ENCODE assay signal across 25 cellular contexts in genomic region chr9:92332577-92333287, GRCh38. TPM values are rescaled to one million over a fixed set of nuclear protein-coding genes. Genes with fewer than 3 reads are reported as not detected.
DNase-seq lines count a peak whose midpoint lies in the region; ATAC-seq and TF ChIP-seq lines count a peak whose summit lies in the region.
"Had no signal": no experiment of that assay in that cellular context is flagged by ENCODE, and none has a peak within 500 bp of the region (broad histone marks: within the 10 kb centered on the region; RNA-seq: fewer than 3 reads in every experiment).

No MANE protein-coding gene starts in this region.

- no peak overlapping the region for H3K4me3 ChIP-seq in fibroblast of pulmonary artery (replicated peaks; ENCODE audit: low read depth, low read length)
- H3K4me3 ChIP-seq: HAP-1 had no signal

- ATAC-seq in SK-N-SH treated with all-trans-retinoic acid at 6 μM for 48 hours (no peak), HG03378 (IDR thresholded peaks at IDR 0.05; ENCODE audit: unreplicated experiment) (no peak), GM21447 (IDR thresholded peaks at IDR 0.05; ENCODE audit: unreplicated experiment) (no peak)
- ATAC-seq: foreskin keratinocyte; naive thymus-derived CD8-positive, alpha-beta T cell had no signal

- H3K36me3 Mint-ChIP-seq in mesothelial cell of epicardium (no peaks in the 10 kb centered on the region), HFFc6 (ENCODE audit: low read depth) (no peaks in the 10 kb centered on the region)
- H3K36me3 Mint-ChIP-seq: IgD-negative memory B cell had no signal

- DNase-seq in EH (ENCODE audit: low read depth), result peak; percentile 69
- DNase-seq in fibroblast of pulmonary artery (ENCODE audit: low read depth), result peak; percentile 33
- no peak for DNase-seq in mesothelial cell of epicardium (ENCODE audit: low spot score in 2 of 2, unreplicated experiment in 2 of 2)
- no peak for DNase-seq in D341Med (ENCODE audit: low spot score)
- no peak for DNase-seq in HFFc6
- DNase-seq: ACHN; activated CD4-positive, alpha-beta T cell treated with anti-CD3 and anti-CD28 coated beads for 4 hours; activated effector memory CD4-positive, alpha-beta T cell treated with Interleukin-2 at 50 U/mL for 16 hours; CD4-positive, alpha-beta T cell; cerebellar nuclear complex; effector CD8-positive, alpha-beta T cell; foreskin keratinocyte; kidney; naive thymus-derived CD8-positive, alpha-beta T cell; NCI-H187 treated with DMSO at 0.1 percent for 48 hours; NCI-H446; small intestine; stimulated activated CD4-positive, alpha-beta T cell treated with anti-CD3 and anti-CD28 coated beads, Interleukin-4, amount 100 ng/mL, for 24 hours; SW 1271 had no signal

- peaks cover 12% of the 10 kb centered on the region for H3K4me1 Mint-ChIP-seq in mesothelial cell of epicardium
- H3K4me1 Mint-ChIP-seq in HFFc6 (ENCODE audit: low read depth), result peaks cover 11% of the 10 kb centered on the region
- H3K4me1 Mint-ChIP-seq: memory B cell had no signal

- no peak for TF ChIP-seq CTCF in fibroblast of pulmonary artery (IDR thresholded peaks at IDR 0.05; ENCODE audit: low read length, missing control alignments)
- no peak for TF ChIP-seq CTCF in mesothelial cell of epicardium (IDR thresholded peaks at IDR 0.05; ENCODE audit: unreplicated experiment)
- no peak for TF ChIP-seq CTCF in HFFc6 (IDR thresholded peaks at IDR 0.05)

- H3K4me3 Mint-ChIP-seq in mesothelial cell of epicardium, result no peak overlapping the region
- H3K4me3 Mint-ChIP-seq in HFFc6, result no peak overlapping the region
- H3K4me3 Mint-ChIP-seq: CD4-positive, alpha-beta T cell; IgD-negative memory B cell; memory B cell; naive thymus-derived CD8-positive, alpha-beta T cell had no signal

- H3K9me3 Mint-ChIP-seq in mesothelial cell of epicardium, result no peaks in the 10 kb centered on the region
- no peaks in the 10 kb centered on the region for H3K9me3 Mint-ChIP-seq in HFFc6
- H3K9me3 Mint-ChIP-seq: CD4-positive, alpha-beta T cell; IgD-negative memory B cell; memory B cell; naive thymus-derived CD8-positive, alpha-beta T cell had no signal

- peak overlapping the region; percentile 71 for H3K27ac Mint-ChIP-seq in mesothelial cell of epicardium
- H3K27ac Mint-ChIP-seq in HFFc6, result no peak overlapping the region
- H3K27ac Mint-ChIP-seq: CD4-positive, alpha-beta T cell; IgD-negative memory B cell; memory B cell; naive thymus-derived CD8-positive, alpha-beta T cell had no signal

- H3K27me3 Mint-ChIP-seq in mesothelial cell of epicardium (ENCODE audit: low read depth), result no peaks in the 10 kb centered on the region
- H3K27me3 Mint-ChIP-seq in HFFc6 (ENCODE audit: insufficient read depth), result no peaks in the 10 kb centered on the region
- H3K27me3 Mint-ChIP-seq: CD4-positive, alpha-beta T cell; IgD-negative memory B cell; memory B cell; naive thymus-derived CD8-positive, alpha-beta T cell had no signal

TF ChIP-seq in SK-N-SH treated with all-trans-retinoic acid at 6 μM for 48 hours, 23 proteins besides CTCF, POLR2A, EP300 and RAD21:
- no peak for TF ChIP-seq CSDC2 (CRISPR knock-in tag; IDR thresholded peaks at IDR 0.05)
- TF ChIP-seq TSHZ2 (CRISPR knock-in tag; IDR thresholded peaks at IDR 0.05), result peak; percentile 44; the same call in 1 of the 2 replicates
- no peak for TF ChIP-seq RARB (CRISPR knock-in tag; IDR thresholded peaks at IDR 0.05)
- no peak for TF ChIP-seq PATZ1 (CRISPR knock-in tag; IDR thresholded peaks at IDR 0.05; ENCODE audit: borderline replicate concordance)
- no peak for TF ChIP-seq ZFP30 (CRISPR knock-in tag; IDR thresholded peaks at IDR 0.05)
- TF ChIP-seq TCF4 (CRISPR knock-in tag; IDR thresholded peaks at IDR 0.05; ENCODE audit: borderline replicate concordance), result peak; percentile 89; the same call in 1 of the 2 replicates

RNA-seq across cellular contexts. Expression of gene CENPP, which starts 7.0 kb away (rescaled TPM):
- 6.0 to 7.8 TPM (median 7.4 TPM) in 3 replicates for total RNA-seq in mesothelial cell of epicardium
- total RNA-seq in HFFc6 (2021; fragmentation: NEBNext Ultra II Directional; extraction: Animal tissue kit (Norgen Biotek cat#: 25700)), result 1 to 10 TPM; 3.0 to 7.0 (median 6.0) TPM

RNA-seq across cellular contexts. Expression of gene NOL8, which starts 7.6 kb away (rescaled TPM):
- total RNA-seq in mesothelial cell of epicardium, result 39.0 to 43.4 TPM (median 42.7 TPM) in 3 replicates
- 10 to 100 TPM; 24.3 to 33.5 (median 27.7) TPM for total RNA-seq in HFFc6 (2021; fragmentation: NEBNext Ultra II Directional; extraction: Animal tissue kit (Norgen Biotek cat#: 25700))

RNA-seq across cellular contexts. Expression of gene IARS1, which starts 39.2 kb away (rescaled TPM):
- 117 to 127 TPM (median 126 TPM) in 3 replicates for total RNA-seq in mesothelial cell of epicardium
- 100 to 1,000 TPM; 155 to 179 (median 171) TPM for total RNA-seq in HFFc6 (2021; fragmentation: NEBNext Ultra II Directional; extraction: Animal tissue kit (Norgen Biotek cat#: 25700))

Comparison
In these comparisons a context has a peak if more than half of its experiments do, and no peak if none do; other contexts are left out.
1. DNase-seq: peak in EH (single experiment) and fibroblast of pulmonary artery (single experiment); none in mesothelial cell of epicardium (0 of 2), D341Med (single experiment) and HFFc6 (single experiment).